In genomic region chr13:89401209-89401810, GRCh38 we compare ENCODE assay signal across 10 cellular contexts.
DNase-seq lines count a peak whose midpoint lies in the region; ATAC-seq, FAIRE-seq and TF ChIP-seq lines count a peak whose summit lies in the region.
"Had no signal": no experiment of that assay in that cellular context is flagged by ENCODE, and none has a peak within 500 bp of the region (broad histone marks: within the 10 kb centered on the region; RNA-seq: fewer than 3 reads in every experiment).

No MANE protein-coding gene starts in this region.

- no peak for TF ChIP-seq CTCF in NB4 (IDR thresholded peaks at IDR 0.05; ENCODE audit: low read depth, low read length)
- no peak for TF ChIP-seq CTCF in HepG2 (CRISPR knock-in tag; IDR thresholded peaks at IDR 0.05)

- no peak overlapping the region for H3K27ac ChIP-seq in HepG2 (ENCODE audit: extremely low read length, insufficient read depth, low read length)

- POLR2A ChIA-PET in HepG2 (lab: Yijun Ruan, JAX) = no interaction called here
- POLR2A ChIA-PET in naive thymus-derived CD8-positive, alpha-beta T cell (lab: Charles Lee) = no interaction called here

- ATAC-seq in HepG2 (no peak), HG03045 (IDR thresholded peaks at IDR 0.05; ENCODE audit: unreplicated experiment) (no peak), HG02973 (IDR thresholded peaks at IDR 0.05; ENCODE audit: unreplicated experiment) (no peak)
- no peak for ATAC-seq in naive thymus-derived CD8-positive, alpha-beta T cell

- DNase-seq in AML-193 (lab: John Stamatoyannopoulos, UW) (peak; percentile 75 to 79), NB4 (ENCODE audit: low read depth) (peak; percentile 76), brain pericyte (ENCODE audit: low read depth, low spot score) (peak; percentile 10), HepG2 (ENCODE audit: low spot score) (no peak), NCI-H446 (lab: John Stamatoyannopoulos, UW) (no peak)
- DNase-seq in naive thymus-derived CD8-positive, alpha-beta T cell = no peak
- DNase-seq: activated CD8-positive, alpha-beta memory T cell treated with anti-CD3 and anti-CD28 coated beads, Interleukin-2, amount 50 U/mL, for 4 hours had no signal

- H3K4me3 ChIP-seq in NB4 (ENCODE audit: low read depth, low read length) (peak overlapping the region; percentile 13), HepG2 (replicated peaks in 1 of 3; ENCODE audit: insufficient read depth in 1 of 3, low read depth in 2 of 3, low read length in 3 of 3) (no peak overlapping the region)

- H2AFZ ChIP-seq in HepG2 (ENCODE audit: low read length) = no peak overlapping the region

- no peak overlapping the region for H3K27ac Mint-ChIP-seq in naive thymus-derived CD8-positive, alpha-beta T cell

- H3K4me1 ChIP-seq in HepG2 (ENCODE audit: insufficient read depth, low read length) = no peaks in the 10 kb centered on the region

- intact Hi-C loops in HepG2 (cut with micrococcal nuclease; ENCODE audit: unreplicated experiment) = no loop called here

- no peaks in the 10 kb centered on the region for H3K4me1 Mint-ChIP-seq in naive thymus-derived CD8-positive, alpha-beta T cell

- BruUV-seq in HepG2 (replicated peaks; lab: Mats Ljungman, UMichigan) = no TSS peak

- WGBS in HepG2 (ENCODE audit: low lambda C conversion rate) = 18% methylated on average over 4 of the region's 4 CpGs

- H3K4me3 Mint-ChIP-seq in naive thymus-derived CD8-positive, alpha-beta T cell = no peak overlapping the region

- H3K36me3 Mint-ChIP-seq in naive thymus-derived CD8-positive, alpha-beta T cell = no peaks in the 10 kb centered on the region

- no peak overlapping the region for H3K4me2 ChIP-seq in HepG2 (ENCODE audit: low read depth, low read length)

- no peak overlapping the region for H3K9ac ChIP-seq in HepG2 (ENCODE audit: insufficient read depth, low read depth, low read length)

- H3K27me3 ChIP-seq in HepG2 (ENCODE audit: control insufficient read depth in 1 of 2, insufficient read depth in 2 of 2, low read length in 2 of 2) = no peaks in the 10 kb centered on the region

- TF ChIP-seq POLR2A in NB4 (IDR thresholded peaks at IDR 0.05; ENCODE audit: extremely low read depth, insufficient read length) (no peak), HepG2 (IDR thresholded peaks at IDR 0.05; ENCODE audit: insufficient read depth in 1 of 2, low read depth in 2 of 2, low read length in 2 of 2) (no peak)

- H3K9me3 Mint-ChIP-seq in naive thymus-derived CD8-positive, alpha-beta T cell = peaks cover 0 to 23% (median 7%) of the 10 kb centered on the region in 9 donors

- H4K20me1 ChIP-seq in HepG2 (ENCODE audit: insufficient read depth, low read length) = no peaks in the 10 kb centered on the region

- peaks cover 3% of the 10 kb centered on the region; the same call in 1 of the 2 replicates for H3K9me3 ChIP-seq in HepG2 (ENCODE audit: low read length)

- TF ChIP-seq EP300 in HepG2 (IDR thresholded peaks at IDR 0.05; ENCODE audit: low read depth in 2 of 2, low read length in 2 of 2) = no peak
- no peak for TF ChIP-seq EP300 in HepG2 (CRISPR knock-in tag; IDR thresholded peaks at IDR 0.05; ENCODE audit: borderline replicate concordance)

- CTCF ChIA-PET in HepG2 (lab: Yijun Ruan, JAX; ENCODE audit: low intra/inter-chr PET ratio, low total read pairs) = no interaction called here

- H3K79me2 ChIP-seq in HepG2 (ENCODE audit: insufficient read depth, low read length) = no peaks in the 10 kb centered on the region

- in situ Hi-C loops in HepG2 (cut with HindIII; ENCODE audit: extremely low pct_ligation_motif_present, low pct_unique_long_range_greater_than_20kb) = no loop called here

- no peaks in the 10 kb centered on the region for H3K27me3 Mint-ChIP-seq in naive thymus-derived CD8-positive, alpha-beta T cell

- no peak for TF ChIP-seq RAD21 in HepG2 (CRISPR knock-in tag; IDR thresholded peaks at IDR 0.05)

- FAIRE-seq in HepG2 (lab: Jason Lieb, UNC) = no peak
- FAIRE-seq: D721Med had no signal

- H3K36me3 ChIP-seq in HepG2 (replicated peaks in 1 of 2; ENCODE audit: control insufficient read depth in 1 of 2, insufficient read depth in 2 of 2, low read length in 2 of 2) = no peaks in the 10 kb centered on the region

TF ChIP-seq in HepG2, 621 proteins besides CTCF, POLR2A, EP300 and RAD21:
- TF ChIP-seq MAFK (conservative IDR thresholded peaks at IDR 0.05 in 1 of 2, IDR thresholded peaks at IDR 0.05 in 1 of 2; ENCODE audit: low read length in 2 of 2) (peak; percentile 48 to 52), ZBTB25 (CRISPR knock-in tag; IDR thresholded peaks at IDR 0.05) (no peak), NFE2L2 (IDR thresholded peaks at IDR 0.05; ENCODE audit: low read length) (peak; percentile 90), MAFF (IDR thresholded peaks at IDR 0.05; ENCODE audit: low read depth, low read length) (peak; percentile 31; the same call in 1 of the 2 replicates)
TF ChIP-seq in HepG2: peak in this region for 3.

Comparison
In these comparisons a context has a peak if more than half of its experiments do, and no peak if none do; other contexts are left out.
1. DNase-seq: peak in AML-193 (2 of 2), NB4 (single experiment) and brain pericyte (single experiment); none in HepG2 (single experiment), NCI-H446 (0 of 2) and naive thymus-derived CD8-positive, alpha-beta T cell (0 of 10).